Comparison of ENCODE assay signal across 8 cellular contexts in genomic region chr1:205456868-205457724, GRCh38.
DNase-seq lines count a peak whose midpoint lies in the region; ATAC-seq and TF ChIP-seq lines count a peak whose summit lies in the region.

No MANE protein-coding gene starts in this region.

- H3K9me3 Mint-ChIP-seq in T-helper 2 cell treated with Interferon-gamma antibody and Interleukin-4, amounts not matched to agents 5 μg/mL and 100 μg/mL, for 36 hours, result no peaks in the 10 kb centered on the region
- H3K9me3 Mint-ChIP-seq in stimulated activated naive CD8-positive, alpha-beta T cell treated with anti-CD3 and anti-CD28 coated beads, Interleukin-15, Interleukin-2, amounts not matched to agents 100 ng/mL and 50 ng/mL, for 24 hours, result no peaks in the 10 kb centered on the region

- ATAC-seq in HG02798 (IDR thresholded peaks at IDR 0.05; ENCODE audit: poor library complexity, unreplicated experiment), result no peak
- no peak for ATAC-seq in HG03175 (IDR thresholded peaks at IDR 0.05; ENCODE audit: unreplicated experiment)

- no peak for TF ChIP-seq CTCF in epithelial cell of esophagus (IDR thresholded peaks at IDR 0.05; ENCODE audit: insufficient read depth, low read depth, low read length, missing control alignments)

- H3K4me3 Mint-ChIP-seq in T-helper 2 cell treated with Interferon-gamma antibody and Interleukin-4, amounts not matched to agents 5 μg/mL and 100 μg/mL, for 36 hours, result peak overlapping the region; percentile 11
- peak overlapping the region; percentile 70 for H3K4me3 Mint-ChIP-seq in stimulated activated naive CD8-positive, alpha-beta T cell treated with anti-CD3 and anti-CD28 coated beads, Interleukin-15, Interleukin-2, amounts not matched to agents 100 ng/mL and 50 ng/mL, for 24 hours

- no peaks in the 10 kb centered on the region for H3K36me3 Mint-ChIP-seq in T-helper 2 cell treated with Interferon-gamma antibody and Interleukin-4, amounts not matched to agents 5 μg/mL and 100 μg/mL, for 36 hours (ENCODE audit: low read depth)
- no peaks in the 10 kb centered on the region for H3K36me3 Mint-ChIP-seq in stimulated activated naive CD8-positive, alpha-beta T cell treated with anti-CD3 and anti-CD28 coated beads, Interleukin-15, Interleukin-2, amounts not matched to agents 100 ng/mL and 50 ng/mL, for 24 hours (ENCODE audit: low read depth)

- H3K4me3 ChIP-seq in epithelial cell of esophagus (ENCODE audit: low read length), result no peak overlapping the region

- DNase-seq in T-helper 2 cell treated with Interferon-gamma antibody and Interleukin-4, amounts not matched to agents 5 μg/mL and 100 μg/mL, for 36 hours (ENCODE audit: low spot score), result no peak
- no peak for DNase-seq in T-helper 2 cell
- peak; percentile 97 for DNase-seq in NCI-H82 (lab: John Stamatoyannopoulos, UW)
- peak; percentile 18 for DNase-seq in epithelial cell of esophagus (ENCODE audit: low read depth)
- no peak for DNase-seq in NOMO-1 treated with dmso at 0.1 percent for 144 hours (lab: John Stamatoyannopoulos, UW; ENCODE audit: unreplicated experiment)

- no peak overlapping the region for H3K27ac Mint-ChIP-seq in T-helper 2 cell treated with Interferon-gamma antibody and Interleukin-4, amounts not matched to agents 5 μg/mL and 100 μg/mL, for 36 hours
- no peak overlapping the region for H3K27ac Mint-ChIP-seq in stimulated activated naive CD8-positive, alpha-beta T cell treated with anti-CD3 and anti-CD28 coated beads, Interleukin-15, Interleukin-2, amounts not matched to agents 100 ng/mL and 50 ng/mL, for 24 hours

- peaks cover 69% of the 10 kb centered on the region for H3K27me3 Mint-ChIP-seq in T-helper 2 cell treated with Interferon-gamma antibody and Interleukin-4, amounts not matched to agents 5 μg/mL and 100 μg/mL, for 36 hours (ENCODE audit: low read depth)
- H3K27me3 Mint-ChIP-seq in stimulated activated naive CD8-positive, alpha-beta T cell treated with anti-CD3 and anti-CD28 coated beads, Interleukin-15, Interleukin-2, amounts not matched to agents 100 ng/mL and 50 ng/mL, for 24 hours, result peaks cover 76% of the 10 kb centered on the region

- peaks cover 2% of the 10 kb centered on the region for H3K4me1 Mint-ChIP-seq in T-helper 2 cell treated with Interferon-gamma antibody and Interleukin-4, amounts not matched to agents 5 μg/mL and 100 μg/mL, for 36 hours (ENCODE audit: low read depth)
- peaks cover 15% of the 10 kb centered on the region for H3K4me1 Mint-ChIP-seq in stimulated activated naive CD8-positive, alpha-beta T cell treated with anti-CD3 and anti-CD28 coated beads, Interleukin-15, Interleukin-2, amounts not matched to agents 100 ng/mL and 50 ng/mL, for 24 hours (ENCODE audit: low read depth)

Comparison
In these comparisons a context has a peak if more than half of its experiments do, and no peak if none do; other contexts are left out.
1. DNase-seq: peak in NCI-H82 (single experiment) and epithelial cell of esophagus (single experiment); none in T-helper 2 cell treated with Interferon-gamma antibody and Interleukin-4, amounts not matched to agents 5 μg/mL and 100 μg/mL, for 36 hours (single experiment), T-helper 2 cell (0 of 5) and NOMO-1 treated with dmso at 0.1 percent for 144 hours (single experiment).